Comparison of ENCODE assay signal across 11 cellular contexts in the genomic region with DNA sequence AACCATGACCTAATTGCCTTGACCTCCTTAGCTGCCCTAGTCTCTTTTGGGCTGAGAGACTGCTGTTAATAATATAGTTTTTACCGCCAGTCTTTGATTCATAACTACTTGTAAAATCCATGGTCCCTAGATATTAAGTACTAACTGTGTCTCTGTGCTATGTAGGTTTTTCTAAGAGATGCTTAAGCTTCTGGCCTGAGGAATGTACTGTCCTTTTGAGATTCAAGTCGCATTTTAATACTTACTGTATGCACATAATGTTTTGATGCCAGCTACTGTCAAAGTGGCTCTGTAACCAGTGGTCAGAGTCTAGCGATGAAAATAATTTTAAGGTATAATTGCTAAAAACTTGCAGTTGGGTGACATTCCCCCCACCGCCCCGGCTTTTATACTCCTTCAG. TPM values are rescaled to one million over a fixed set of nuclear protein-coding genes. Genes with fewer than 3 reads are reported as not detected.
DNase-seq lines count a peak whose midpoint lies in the region; ATAC-seq, FAIRE-seq and TF ChIP-seq lines count a peak whose summit lies in the region.
"Had no signal": no experiment of that assay in that cellular context is flagged by ENCODE, and none has a peak within 500 bp of the region (broad histone marks: within the 10 kb centered on the region; RNA-seq: fewer than 3 reads in every experiment).

No MANE protein-coding gene starts in this region.

- H3K4me2 ChIP-seq in Loucy (ENCODE audit: low read depth, low read length, poor library complexity, severe bottlenecking) (peak overlapping the region; percentile 87), endothelial cell of umbilical vein (ENCODE audit: insufficient read depth, low read length) (peak overlapping the region; percentile 85)

- H3K9ac ChIP-seq in Loucy (ENCODE audit: low read depth, low read length, poor library complexity, severe bottlenecking) (peak overlapping the region; percentile 72), endothelial cell of umbilical vein (replicated peaks; ENCODE audit: extremely low read depth, insufficient read depth, low read length) (peak overlapping the region; percentile 98)

- POLR2A ChIA-PET in endothelial cell of umbilical vein (lab: Charles Lee) = no interaction called here

- H3K9me2 ChIP-seq in Loucy (replicated peaks; ENCODE audit: low read depth, low read length) = no peaks in the 10 kb centered on the region

- H4K20me1 ChIP-seq in Loucy (ENCODE audit: insufficient read depth, low read length, poor library complexity, severe bottlenecking) (no peaks in the 10 kb centered on the region), endothelial cell of umbilical vein (replicated peaks; ENCODE audit: control insufficient read depth, extremely low read depth, insufficient read depth, low read length) (no peaks in the 10 kb centered on the region)

- WGBS in aorta, 2 donors = 73 to 85% methylated on average over 5 of the region's 5 CpGs

- peaks cover 35% of the 10 kb centered on the region for H3K4me1 Mint-ChIP-seq in neural crest cell

- no peaks in the 10 kb centered on the region for H3K9me1 ChIP-seq in endothelial cell of umbilical vein (replicated peaks; ENCODE audit: control insufficient read depth, extremely low read depth, insufficient read depth, low read length)

- no peaks in the 10 kb centered on the region for H3K9me3 Mint-ChIP-seq in neural crest cell

- H3K9me3 ChIP-seq in Loucy (ENCODE audit: insufficient read depth, low read depth, low read length) = no peaks in the 10 kb centered on the region
- H3K9me3 ChIP-seq in endothelial cell of umbilical vein (replicated peaks; ENCODE audit: control insufficient read depth, insufficient read depth, low read length) = no peaks in the 10 kb centered on the region
- H3K9me3 ChIP-seq in MG63 = no peaks in the 10 kb centered on the region
- no peaks in the 10 kb centered on the region for H3K9me3 ChIP-seq in aorta (ENCODE audit: control insufficient read depth, low read length)
- H3K9me3 ChIP-seq: pancreas had no signal

- H3K79me2 ChIP-seq in ACC112 (ENCODE audit: control insufficient read depth, insufficient read depth, low read length, unreplicated experiment) (peaks cover 58% of the 10 kb centered on the region), Loucy (ENCODE audit: insufficient read depth, low read length) (peaks cover 26% of the 10 kb centered on the region), endothelial cell of umbilical vein (ENCODE audit: control insufficient read depth, insufficient read depth, low read length) (peaks cover 57% of the 10 kb centered on the region)

- H3K36me3 ChIP-seq in ACC112 (ENCODE audit: insufficient read depth, low read length) (no peaks in the 10 kb centered on the region), Loucy (ENCODE audit: insufficient read depth, low read length) (no peaks in the 10 kb centered on the region), endothelial cell of umbilical vein (ENCODE audit: control insufficient read depth in 2 of 2, extremely low read depth in 1 of 2, insufficient read depth in 2 of 2, low read length in 2 of 2) (no peaks in the 10 kb centered on the region), MG63 (no peaks in the 10 kb centered on the region), aorta (ENCODE audit: control insufficient read depth in 1 of 2, insufficient read depth in 2 of 2, low read length in 1 of 2) (no peaks in the 10 kb centered on the region)
- H3K36me3 ChIP-seq: pancreas had no signal

- TF ChIP-seq CTCF in Loucy (conservative IDR thresholded peaks at IDR 0.05; ENCODE audit: low read length) = no peak
- TF ChIP-seq CTCF in endothelial cell of umbilical vein (IDR thresholded peaks at IDR 0.05; ENCODE audit: extremely low read depth in 1 of 2, insufficient read depth in 1 of 2, low read depth in 1 of 2, low read length in 2 of 2) = no peak
- no peak for TF ChIP-seq CTCF in neural crest cell (conservative IDR thresholded peaks at IDR 0.05)

- H3F3A ChIP-seq in Loucy (ENCODE audit: low read depth) = no peaks in the 10 kb centered on the region

- TSS peak; percentile 25 for BruUV-seq in endothelial cell of umbilical vein (replicated peaks; lab: Mats Ljungman, UMichigan)

- dilution Hi-C loops in endothelial cell of umbilical vein (cut with MboI; ENCODE audit: extremely low pct_ligation_motif_present, low sequenced_read_pairs) = no loop called here

- H3K27me3 ChIP-seq in ACC112 (ENCODE audit: insufficient read depth, low read length) (no peaks in the 10 kb centered on the region), Loucy (ENCODE audit: insufficient read depth, low read length, poor library complexity, severe bottlenecking) (peaks cover 16% of the 10 kb centered on the region), endothelial cell of umbilical vein (ENCODE audit: control insufficient read depth in 2 of 2, insufficient read depth in 2 of 2, low read length in 2 of 2) (no peaks in the 10 kb centered on the region), MG63 (peaks cover 3% of the 10 kb centered on the region), aorta (ENCODE audit: control insufficient read depth in 1 of 2, insufficient read depth in 2 of 2, low read length in 1 of 2) (no peaks in the 10 kb centered on the region)

- peaks cover 12% of the 10 kb centered on the region for H3K27me3 Mint-ChIP-seq in neural crest cell (ENCODE audit: low read depth)

- peak overlapping the region; percentile 99 for H3K4me3 ChIP-seq in ACC112 (ENCODE audit: low read depth, low read length)
- H3K4me3 ChIP-seq in Loucy (ENCODE audit: low read length, poor library complexity, severe bottlenecking) = peak overlapping the region; percentile 83
- H3K4me3 ChIP-seq in endothelial cell of umbilical vein (replicated peaks in 1 of 3; ENCODE audit: insufficient read depth in 1 of 3, low read depth in 1 of 3, low read length in 3 of 3) = peak overlapping the region in 2 of 3 experiments; percentile 91 to 96
- no peak overlapping the region for H3K4me3 ChIP-seq in MG63
- H3K4me3 ChIP-seq in aorta (ENCODE audit: low read length in 2 of 2) = no peak overlapping the region

- no peak overlapping the region for H2AFZ ChIP-seq in ACC112 (ENCODE audit: low read length, unreplicated experiment)
- no peak overlapping the region for H2AFZ ChIP-seq in Loucy (ENCODE audit: low read length)
- H2AFZ ChIP-seq in endothelial cell of umbilical vein (ENCODE audit: low read depth, low read length) = no peak overlapping the region

- TF ChIP-seq POLR2A in endothelial cell of umbilical vein (IDR thresholded peaks at IDR 0.05; ENCODE audit: low read depth, low read length) = no peak

- CTCF ChIA-PET in endothelial cell of umbilical vein (lab: Charles Lee) = interaction anchor here (2.8 to 3.0 kb wide), 2 partner anchors 83 to 350 kb away, joined by 11 to 50 read pairs; no protein-coding TSS in a partner anchor

- H3K4me3 Mint-ChIP-seq in neural crest cell = peak overlapping the region; percentile 94

- no peak overlapping the region for H3K27ac Mint-ChIP-seq in neural crest cell (ENCODE audit: unreplicated experiment)

- peaks cover 18% of the 10 kb centered on the region for H3K4me1 ChIP-seq in ACC112 (ENCODE audit: control insufficient read depth, insufficient read depth, low read length, unreplicated experiment)
- peaks cover 28% of the 10 kb centered on the region for H3K4me1 ChIP-seq in Loucy (ENCODE audit: insufficient read depth, low read length, poor library complexity, severe bottlenecking)
- H3K4me1 ChIP-seq in endothelial cell of umbilical vein (ENCODE audit: control insufficient read depth, extremely low read depth, insufficient read depth, low read length) = peaks cover 30% of the 10 kb centered on the region
- H3K4me1 ChIP-seq in aorta (ENCODE audit: control insufficient read depth in 1 of 2, insufficient read depth in 2 of 2, low read length in 2 of 2) = no peaks in the 10 kb centered on the region
- H3K4me1 ChIP-seq: foreskin keratinocyte had no signal

- ATAC-seq in aorta (ENCODE audit: low FRiP score) = no peak

- intact Hi-C loops in endothelial cell of umbilical vein (cut with micrococcal nuclease) (loop anchor here (1.0 to 2.0 kb wide), 2 partner anchors 82 to 349 kb away; no protein-coding TSS in a partner anchor), aorta (cut with DNase I) (loop anchor here (5.0 to 10.0 kb wide), 2 partner anchors 80 to 217 kb away; no protein-coding TSS in a partner anchor)

- DNase-seq in endothelial cell of umbilical vein (ENCODE audit: low read depth, low spot score) = no peak
- DNase-seq in neural crest cell (ENCODE audit: low read depth, low spot score) = no peak
- DNase-seq in MG63 = no peak
- DNase-seq in aorta = no peak
- DNase-seq in activated CD8-positive, alpha-beta memory T cell treated with anti-CD3 and anti-CD28 coated beads for 24 hours = no peak
- no peak for DNase-seq in mesenteric fat pad (ENCODE audit: low spot score)
- DNase-seq: NCI-H2081 treated with DMSO at 0.1 percent for 48 hours had no signal

- H3K27ac ChIP-seq in ACC112 (ENCODE audit: low read depth, low read length) = peak overlapping the region; percentile 55
- peak overlapping the region; percentile 59 for H3K27ac ChIP-seq in endothelial cell of umbilical vein (ENCODE audit: insufficient read depth, low read depth, low read length)
- H3K27ac ChIP-seq in aorta (ENCODE audit: low read depth in 1 of 2, low read length in 2 of 2) = no peak overlapping the region
- H3K27ac ChIP-seq: foreskin keratinocyte had no signal

- H3K36me3 Mint-ChIP-seq in neural crest cell (ENCODE audit: low read depth) = no peaks in the 10 kb centered on the region

- no peak for FAIRE-seq in endothelial cell of umbilical vein (lab: Jason Lieb, UNC)
- FAIRE-seq: pancreas had no signal

TF ChIP-seq in endothelial cell of umbilical vein, 7 proteins besides CTCF, POLR2A, EP300 and RAD21 (continues in another document):
- TF ChIP-seq POLR2AphosphoS5 (IDR thresholded peaks at IDR 0.05; ENCODE audit: insufficient read depth, low read depth, low read length) = no peak
- no peak for TF ChIP-seq EZH2 (IDR thresholded peaks at IDR 0.05; ENCODE audit: borderline replicate concordance, low read depth, low read length, severe bottlenecking)
- TF ChIP-seq JUN (IDR thresholded peaks at IDR 0.05; ENCODE audit: borderline replicate concordance, insufficient read depth, insufficient read length, low read depth) = no peak
- TF ChIP-seq GATA2 (IDR thresholded peaks at IDR 0.05; ENCODE audit: insufficient read depth, insufficient read length, low read depth, low read length) = no peak

RNA-seq across cellular contexts. Expression of a gene that starts 2.1 kb away (rescaled TPM):
- total RNA-seq in endothelial cell of umbilical vein = 340 and 362 TPM in 2 replicates
- polyA plus RNA-seq in endothelial cell of umbilical vein = 36.4 and 46.9 TPM in 2 replicates
- polyA plus RNA-seq in endothelial cell of umbilical vein (2011; cell fraction: cytosol; rRNA removed) = 87.4 and 93.7 TPM in 2 replicates
- 174 and 257 TPM in 2 replicates for polyA plus RNA-seq in endothelial cell of umbilical vein (2011; cell fraction: nucleus; rRNA removed)
- 84.1 and 114 TPM in 2 replicates for polyA plus RNA-seq in endothelial cell of umbilical vein (2012)
- 67.5 and 84.9 TPM in 2 replicates for polyA minus RNA-seq in endothelial cell of umbilical vein
- 4.9 TPM for polyA minus RNA-seq in endothelial cell of umbilical vein (2011; cell fraction: cytosol; rRNA and poly(A)+ RNA removed)
- polyA minus RNA-seq in endothelial cell of umbilical vein (2011; cell fraction: nucleus; rRNA and poly(A)+ RNA removed) = 67.4 and 81.2 TPM in 2 replicates
- 46.1 and 46.6 TPM in 2 replicates for total RNA-seq in neural crest cell
- 5.7 and 7.9 TPM in 2 replicates for total RNA-seq in MG63 (2014; rRNA removed; shearing (Covaris generic); ENCODE audit: low replicate concordance)
- total RNA-seq in aorta = 100 to 1,000 TPM in 1 of 2 donors, 10 to 100 TPM in 1; 77.7 to 101 TPM
- polyA plus RNA-seq in aorta = 10 to 100 TPM; 19.2 to 69.3 TPM
- total RNA-seq in mesenteric fat pad = 223 TPM

Comparison
In these comparisons a context has a peak if more than half of its experiments do, and no peak if none do; other contexts are left out.
1. H3K27ac ChIP-seq: peak in ACC112 (single experiment) and endothelial cell of umbilical vein (single experiment); none in aorta (0 of 2).
2. H3K4me3 ChIP-seq: peak in ACC112 (single experiment), Loucy (single experiment) and endothelial cell of umbilical vein (2 of 3); none in MG63 (single experiment) and aorta (0 of 2).